21 cellular contexts compared by ENCODE assay signal in the genomic region with DNA sequence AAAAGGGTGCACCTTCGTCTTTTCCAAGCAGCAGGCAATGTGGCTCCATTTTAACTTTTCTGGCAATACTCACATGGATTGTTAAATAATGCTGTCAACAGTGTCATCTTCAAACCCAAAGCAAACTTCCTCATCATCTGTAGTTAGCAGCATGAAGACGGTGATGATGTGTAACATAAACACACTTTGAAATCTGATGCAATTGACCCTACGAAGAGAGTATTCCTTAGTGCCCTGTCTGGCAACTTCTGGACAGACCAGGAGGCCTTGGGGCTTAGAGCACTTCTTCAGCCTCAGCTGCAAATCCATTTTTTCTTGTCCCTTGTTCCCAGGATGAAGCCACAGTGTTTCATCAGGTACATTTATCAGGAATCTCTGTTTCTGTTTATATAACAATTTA.
DNase-seq lines count a peak whose midpoint lies in the region; FAIRE-seq and TF ChIP-seq lines count a peak whose summit lies in the region.
"Had no signal": no experiment of that assay in that cellular context is flagged by ENCODE, and none has a peak within 500 bp of the region (broad histone marks: within the 10 kb centered on the region; RNA-seq: fewer than 3 reads in every experiment).

No MANE protein-coding gene starts in this region.

- CTCF ChIA-PET in GM10248 (lab: Yijun Ruan, JAX), result interaction anchor here (5.2 kb wide), 1 partner anchor 11 kb away, joined by 38 read pairs; no protein-coding TSS in a partner anchor

- DNase-seq in bronchial epithelial cell (ENCODE audit: low read depth), result no peak
- peak; percentile 26 to 52 for DNase-seq in foreskin fibroblast
- peak; percentile 43 for DNase-seq in osteoblast (ENCODE audit: insufficient read length, low spot score, missing footprints)
- no peak for DNase-seq in stimulated activated CD4-positive, alpha-beta T cell treated with anti-CD3 and anti-CD28 coated beads, Interleukin-12 subunit alpha, Interleukin-12 subunit beta, amount 100 ng/mL, for 4 hours
- DNase-seq in COR-L47 (lab: John Stamatoyannopoulos, UW), result no peak
- no peak for DNase-seq in GM10248 (ENCODE audit: extremely low spot score)
- DNase-seq: ACHN; BE2C; C1 segment of cervical spinal cord; Caco-2; CD4-positive, CD25-positive, alpha-beta regulatory T cell; CD8-positive, alpha-beta memory T cell; DMS79 treated with DMSO at 0.1 percent for 48 hours; GF-D8; H9 had no signal

- H3K27me3 ChIP-seq in bronchial epithelial cell (ENCODE audit: control insufficient read depth, insufficient read depth, low read length), result no peaks in the 10 kb centered on the region
- H3K27me3 ChIP-seq in osteoblast (ENCODE audit: insufficient read depth, low read length), result no peaks in the 10 kb centered on the region
- no peaks in the 10 kb centered on the region for H3K27me3 ChIP-seq in subcutaneous abdominal adipose tissue (ENCODE audit: control insufficient read depth in 5 of 5, insufficient read depth in 4 of 5, low read length in 5 of 5)
- H3K27me3 ChIP-seq: BE2C had no signal

- no peak overlapping the region for H2AFZ ChIP-seq in osteoblast (ENCODE audit: low read length)

- no peak overlapping the region for H3K27ac ChIP-seq in osteoblast (ENCODE audit: low read depth, low read length)
- H3K27ac ChIP-seq in subcutaneous abdominal adipose tissue (ENCODE audit: low read depth, low read length), result peak overlapping the region; percentile 54

- no peak overlapping the region for H3K4me2 ChIP-seq in osteoblast (ENCODE audit: insufficient read depth, low read length)

- POLR2A ChIA-PET in GM10248 (lab: Yijun Ruan, JAX), result no interaction called here

- no peak overlapping the region for H3K4me3 ChIP-seq in bronchial epithelial cell (ENCODE audit: low read depth, low read length)
- H3K4me3 ChIP-seq in foreskin fibroblast (ENCODE audit: low read depth in 1 of 2, low read length in 2 of 2), result no peak overlapping the region
- no peak overlapping the region for H3K4me3 ChIP-seq in osteoblast (ENCODE audit: insufficient read depth, low read length)
- no peak overlapping the region for H3K4me3 ChIP-seq in subcutaneous abdominal adipose tissue (ENCODE audit: low read depth in 1 of 5, low read length in 5 of 5)
- H3K4me3 ChIP-seq: GM12878 had no signal

- H3K4me1 ChIP-seq in osteoblast (ENCODE audit: insufficient read depth, low read length) (no peaks in the 10 kb centered on the region), subcutaneous abdominal adipose tissue (ENCODE audit: control insufficient read depth in 5 of 5, insufficient read depth in 5 of 5, low read length in 5 of 5) (peaks cover 0 to 24% (median 16%) of the 10 kb centered on the region in 5 donors)
- H3K4me1 ChIP-seq: BE2C, Caco-2 had no signal

- no peak overlapping the region for H3K9ac ChIP-seq in subcutaneous abdominal adipose tissue (ENCODE audit: low read length in 5 of 5)

- no peaks in the 10 kb centered on the region for H4K20me1 ChIP-seq in osteoblast (ENCODE audit: insufficient read depth, low read length)

- peak; percentile 55 for FAIRE-seq in bronchial epithelial cell (lab: Jason Lieb, UNC)
- FAIRE-seq: A204.1, D721Med, GM12878, GM19239, H1 had no signal

- H3K9me3 ChIP-seq in osteoblast (ENCODE audit: low read depth, low read length) (no peaks in the 10 kb centered on the region), subcutaneous abdominal adipose tissue (ENCODE audit: control insufficient read depth in 5 of 5, low read length in 5 of 5) (no peaks in the 10 kb centered on the region)
- H3K9me3 ChIP-seq: BE2C, Caco-2 had no signal

- TF ChIP-seq CTCF in bronchial epithelial cell (IDR thresholded peaks at IDR 0.05; ENCODE audit: insufficient read depth, low read length, severe bottlenecking) (no peak), foreskin fibroblast (IDR thresholded peaks at IDR 0.05; ENCODE audit: low read depth, low read length) (no peak), osteoblast (IDR thresholded peaks at IDR 0.05; ENCODE audit: extremely low read depth, low read depth, low read length) (no peak), GM10248 (IDR thresholded peaks at IDR 0.05; ENCODE audit: control extremely low read depth, extremely low read depth, low read depth, missing control alignments) (no peak)

- H3K36me3 ChIP-seq in bronchial epithelial cell (ENCODE audit: control insufficient read depth, insufficient read depth, low read length) (no peaks in the 10 kb centered on the region), osteoblast (ENCODE audit: insufficient read depth, low read length) (no peaks in the 10 kb centered on the region), subcutaneous abdominal adipose tissue (ENCODE audit: control insufficient read depth in 5 of 5, insufficient read depth in 5 of 5, low read length in 5 of 5) (peaks cover 0 to 8% (median 5%) of the 10 kb centered on the region in 5 donors)
- H3K36me3 ChIP-seq: BE2C had no signal

- H3K79me2 ChIP-seq in osteoblast (ENCODE audit: insufficient read depth, low read length), result no peaks in the 10 kb centered on the region

Comparison
In these comparisons a context has a peak if more than half of its experiments do, and no peak if none do; other contexts are left out.
1. DNase-seq: peak in foreskin fibroblast (2 of 2) and osteoblast (single experiment); none in bronchial epithelial cell (single experiment), stimulated activated CD4-positive, alpha-beta T cell treated with anti-CD3 and anti-CD28 coated beads, Interleukin-12 subunit alpha, Interleukin-12 subunit beta, amount 100 ng/mL, for 4 hours (single experiment), COR-L47 (single experiment) and GM10248 (single experiment).